22 cellular contexts compared by ENCODE assay signal in genomic region chr15:85439996-85440395, GRCh38. TPM values are rescaled to one million over a fixed set of nuclear protein-coding genes. Genes with fewer than 3 reads are reported as not detected.
DNase-seq lines count a peak whose midpoint lies in the region; ATAC-seq, FAIRE-seq and TF ChIP-seq lines count a peak whose summit lies in the region.
"Had no signal": no experiment of that assay in that cellular context is flagged by ENCODE, and none has a peak within 500 bp of the region (broad histone marks: within the 10 kb centered on the region; RNA-seq: fewer than 3 reads in every experiment).

No MANE protein-coding gene starts in this region.

- CTCF ChIA-PET in CD4-positive, alpha-beta T cell (lab: Charles Lee) = no interaction called here
- CTCF ChIA-PET in activated B cell treated with CpG ODN at 0.5 μM for 24 hours (lab: Charles Lee) = interaction anchor here (1.6 kb wide), 1 partner anchor 26 kb away, joined by 7 read pairs; no protein-coding TSS in a partner anchor

- intact Hi-C loops in CD4-positive, alpha-beta T cell (cut with DNase I, micrococcal nuclease) = no loop called here
- intact Hi-C loops in activated B cell treated with CpG ODN at 0.5 μM for 24 hours (cut with micrococcal nuclease) (loop anchor here (2.0 kb wide), 1 partner anchor 13 kb away; no protein-coding TSS in a partner anchor), left colon (cut with DNase I, micrococcal nuclease) (no loop called here)

- peaks cover 46% of the 10 kb centered on the region for H3K4me1 Mint-ChIP-seq in CD4-positive, alpha-beta T cell (ENCODE audit: low read depth)
- H3K4me1 Mint-ChIP-seq in activated B cell treated with CpG ODN at 0.5 μM for 24 hours = peaks cover 48% of the 10 kb centered on the region

- no peak overlapping the region for H3K27ac ChIP-seq in CD4-positive, alpha-beta T cell (ENCODE audit: low read depth, low read length)
- no peak overlapping the region for H3K27ac ChIP-seq in brain microvascular endothelial cell

- H3K36me3 ChIP-seq in brain microvascular endothelial cell (replicated peaks) = no peaks in the 10 kb centered on the region
- H3K36me3 ChIP-seq: MG63 had no signal

- H3K27me3 Mint-ChIP-seq in CD4-positive, alpha-beta T cell = no peaks in the 10 kb centered on the region
- no peaks in the 10 kb centered on the region for H3K27me3 Mint-ChIP-seq in activated B cell treated with CpG ODN at 0.5 μM for 24 hours

- POLR2A ChIA-PET in CD4-positive, alpha-beta T cell (lab: Charles Lee) = interaction anchor here (1.2 kb wide), 1 partner anchor 59 kb away, joined by 4 read pairs; the partner anchor contains the start of gene AKAP13
- POLR2A ChIA-PET in activated B cell treated with CpG ODN at 0.5 μM for 24 hours (lab: Charles Lee) = interaction anchor here (0.7 to 1.4 kb wide), 3 partner anchors 34 to 121 kb away, joined by 3 read pairs; no protein-coding TSS in a partner anchor

- no peak for DNase-seq in CD4-positive, alpha-beta T cell
- DNase-seq in GM12891 (ENCODE audit: insufficient read length, low spot score) (no peak), activated B cell treated with CpG ODN at 0.5 μM for 24 hours (no peak), left colon (no peak), occipital lobe (lab: John Stamatoyannopoulos, UW) (no peak), NCI-H1092 (lab: John Stamatoyannopoulos, UW) (no peak), NCI-H524 treated with DMSO at 0.1 percent for 48 hours (lab: John Stamatoyannopoulos, UW) (no peak), brain microvascular endothelial cell (no peak)
- DNase-seq: activated CD4-positive, alpha-beta T cell treated with anti-CD3 and anti-CD28 coated beads, Interleukin-2, amount 50 U/mL, for 4 hours; activated naive CD4-positive, alpha-beta T cell; activated T-cell treated with anti-CD3 and anti-CD28 coated beads for 4 hours; central memory CD4-positive, alpha-beta T cell; IMR-90; left cardiac atrium; MG63; NCI-H1436 treated with DMSO at 0.1 percent for 48 hours; NCI-H526; SIG-M5; small intestine; stimulated activated CD4-positive, alpha-beta T cell treated with anti-CD3 and anti-CD28 coated beads, Interleukin-2, amount 100 ng/mL, for 48 hours had no signal

- peak overlapping the region; percentile 3 for H3K27ac Mint-ChIP-seq in CD4-positive, alpha-beta T cell
- H3K27ac Mint-ChIP-seq in activated B cell treated with CpG ODN at 0.5 μM for 24 hours = peak overlapping the region; percentile 62
- H3K27ac Mint-ChIP-seq: mesothelial cell of epicardium had no signal

- no peak overlapping the region for H3K4me3 ChIP-seq in brain microvascular endothelial cell (ENCODE audit: low read depth, low read length)
- H3K4me3 ChIP-seq: MG63 had no signal

- in situ Hi-C loops in brain microvascular endothelial cell (cut with HindIII; ENCODE audit: low pct_ligation_motif_present, low sequenced_read_pairs) = no loop called here

- ATAC-seq in CD4-positive, alpha-beta T cell (ENCODE audit: poor library complexity) = no peak
- no peak for ATAC-seq in activated B cell treated with CpG ODN at 0.5 μM for 24 hours (ENCODE audit: low read depth)
- peak; percentile 12 for ATAC-seq in left colon
- ATAC-seq: left cardiac atrium had no signal

- peak; percentile 45 for FAIRE-seq in GM12891 (lab: Jason Lieb, UNC)
- FAIRE-seq: small intestine had no signal

- H3K9me3 ChIP-seq in CD4-positive, alpha-beta T cell (ENCODE audit: control insufficient read depth, low read length) = no peaks in the 10 kb centered on the region

- no peak for TF ChIP-seq POLR2A in GM12891 (IDR thresholded peaks at IDR 0.05; ENCODE audit: low read depth, low read length)

- H3K36me3 Mint-ChIP-seq in CD4-positive, alpha-beta T cell (ENCODE audit: low read depth) = peaks cover 4% of the 10 kb centered on the region
- H3K36me3 Mint-ChIP-seq in activated B cell treated with CpG ODN at 0.5 μM for 24 hours (ENCODE audit: low read depth) = no peaks in the 10 kb centered on the region
- H3K36me3 Mint-ChIP-seq: mesothelial cell of epicardium had no signal

- H3K27me3 ChIP-seq in CD4-positive, alpha-beta T cell (ENCODE audit: control insufficient read depth, insufficient read depth, low read length) = no peaks in the 10 kb centered on the region
- H3K27me3 ChIP-seq in brain microvascular endothelial cell (replicated peaks) = no peaks in the 10 kb centered on the region
- H3K27me3 ChIP-seq: MG63 had no signal

- no peaks in the 10 kb centered on the region for H3K9me3 Mint-ChIP-seq in CD4-positive, alpha-beta T cell
- H3K9me3 Mint-ChIP-seq in activated B cell treated with CpG ODN at 0.5 μM for 24 hours = no peaks in the 10 kb centered on the region
- H3K9me3 Mint-ChIP-seq: mesothelial cell of epicardium, neural crest cell had no signal

- no peak for TF ChIP-seq CTCF in CD4-positive, alpha-beta T cell (IDR thresholded peaks at IDR 0.05)
- no peak for TF ChIP-seq CTCF in activated B cell treated with CpG ODN at 0.5 μM for 24 hours (IDR thresholded peaks at IDR 0.05)
- TF ChIP-seq CTCF in brain microvascular endothelial cell (IDR thresholded peaks at IDR 0.05; ENCODE audit: low read depth, low read length, missing control alignments) = no peak

- H3K4me3 Mint-ChIP-seq in CD4-positive, alpha-beta T cell = no peak overlapping the region
- no peak overlapping the region for H3K4me3 Mint-ChIP-seq in activated B cell treated with CpG ODN at 0.5 μM for 24 hours
- H3K4me3 Mint-ChIP-seq: mesothelial cell of epicardium, neural crest cell had no signal

TF ChIP-seq in GM12891, 5 proteins besides CTCF, POLR2A, EP300 and RAD21:
- TF ChIP-seq POU2F2 (IDR thresholded peaks at IDR 0.05; ENCODE audit: low read depth, low read length) (no peak), SPI1 (IDR thresholded peaks at IDR 0.05; ENCODE audit: low read depth, low read length) (no peak), POLR2AphosphoS5 (IDR thresholded peaks at IDR 0.05; ENCODE audit: low read depth, low read length) (no peak), TAF1 (IDR thresholded peaks at IDR 0.05; ENCODE audit: low read depth, low read length) (no peak)

RNA-seq across cellular contexts. Expression of gene AKAP13, which starts 59.6 kb away (rescaled TPM):
- total RNA-seq in CD4-positive, alpha-beta T cell = 100 to 1,000 TPM; 282 to 304 TPM
- 46.1 TPM for polyA plus RNA-seq in GM12891 (2012; ENCODE audit: low read depth, missing spikeins)
- total RNA-seq in activated B cell treated with CpG ODN at 0.5 μM for 24 hours (254 and 290 TPM in 2 replicates), left colon (100 to 1,000 TPM; 151 to 159 TPM), occipital lobe (142 TPM)
